In genomic region chr14:59507063-59507751, GRCh38 we compare ENCODE assay signal across 8 cellular contexts. TPM values are rescaled to one million over a fixed set of nuclear protein-coding genes. Genes with fewer than 3 reads are reported as not detected.
DNase-seq lines count a peak whose midpoint lies in the region; ATAC-seq, FAIRE-seq and TF ChIP-seq lines count a peak whose summit lies in the region.

No MANE protein-coding gene starts in this region.

- peaks cover 0 to 3% (median 0%) of the 10 kb centered on the region in 3 donors for H3K4me1 Mint-ChIP-seq in naive B cell

- H3K27ac Mint-ChIP-seq in naive B cell, result peak overlapping the region in 1 of 6 donors; percentile 43

- dilution Hi-C loops in endothelial cell of umbilical vein (cut with MboI; ENCODE audit: extremely low pct_ligation_motif_present, low sequenced_read_pairs), result no loop called here

- H3K27ac ChIP-seq in C4-2B, result no peak overlapping the region
- H3K27ac ChIP-seq in WERI-Rb-1, result no peak overlapping the region
- no peak overlapping the region for H3K27ac ChIP-seq in endothelial cell of umbilical vein (ENCODE audit: insufficient read depth, low read depth, low read length)
- H3K27ac ChIP-seq in tibial nerve, result no peak overlapping the region

- H3K27me3 ChIP-seq in WERI-Rb-1 (ENCODE audit: insufficient read depth, low read depth, severe bottlenecking) (no peaks in the 10 kb centered on the region), endothelial cell of umbilical vein (ENCODE audit: control insufficient read depth in 2 of 2, insufficient read depth in 2 of 2, low read length in 2 of 2) (peaks cover 0 to 7% of the 10 kb centered on the region in 2 experiments), tibial nerve (peaks cover 0 to 3% of the 10 kb centered on the region in 2 donors)

- H2AFZ ChIP-seq in endothelial cell of umbilical vein (ENCODE audit: low read depth, low read length), result no peak overlapping the region

- H3K4me3 Mint-ChIP-seq in naive B cell, result peak overlapping the region in 1 of 8 donors; percentile 61

- peaks cover 4% of the 10 kb centered on the region; the same call in 1 of the 2 replicates for H3K36me3 ChIP-seq in WERI-Rb-1
- H3K36me3 ChIP-seq in endothelial cell of umbilical vein (ENCODE audit: control insufficient read depth in 2 of 2, extremely low read depth in 1 of 2, insufficient read depth in 2 of 2, low read length in 2 of 2), result peaks cover 0 to 2% of the 10 kb centered on the region in 2 experiments
- peaks cover 0 to 5% (median 0%) of the 10 kb centered on the region in 3 donors for H3K36me3 ChIP-seq in tibial nerve

- H3K9me3 ChIP-seq in WERI-Rb-1 (ENCODE audit: severe bottlenecking) (no peaks in the 10 kb centered on the region), endothelial cell of umbilical vein (replicated peaks; ENCODE audit: control insufficient read depth, insufficient read depth, low read length) (no peaks in the 10 kb centered on the region), tibial nerve (no peaks in the 10 kb centered on the region)

- peaks cover 0 to 6% of the 10 kb centered on the region in 2 donors for H3K36me3 Mint-ChIP-seq in naive B cell

- TF ChIP-seq POLR2A in endothelial cell of umbilical vein (IDR thresholded peaks at IDR 0.05; ENCODE audit: low read depth, low read length), result no peak
- no peak for TF ChIP-seq POLR2A in tibial nerve (IDR thresholded peaks at IDR 0.05)

- H3K4me2 ChIP-seq in endothelial cell of umbilical vein (ENCODE audit: insufficient read depth, low read length), result no peak overlapping the region

- DNase-seq in NCI-H2196 treated with DMSO at 0.1 percent for 48 hours (lab: John Stamatoyannopoulos, UW; ENCODE audit: unreplicated experiment) (peak; percentile 31), WERI-Rb-1 (peak; percentile 87), endothelial cell of umbilical vein (ENCODE audit: low read depth, low spot score) (peak; percentile 47), naive B cell (peak; percentile 23), tibial nerve (ENCODE audit: low spot score in 2 of 2) (peak in 1 of 2 donors; percentile 64)

- POLR2A ChIA-PET in endothelial cell of umbilical vein (lab: Charles Lee), result no interaction called here

- H3K9me3 Mint-ChIP-seq in naive B cell, result no peaks in the 10 kb centered on the region

- TF ChIP-seq CTCF in C4-2B (conservative IDR thresholded peaks at IDR 0.05) (peak; percentile 98), WERI-Rb-1 (IDR thresholded peaks at IDR 0.05; ENCODE audit: low read depth, low read length) (peak; percentile 97), endothelial cell of umbilical vein (IDR thresholded peaks at IDR 0.05; ENCODE audit: extremely low read depth in 1 of 2, insufficient read depth in 1 of 2, low read depth in 1 of 2, low read length in 2 of 2) (peak; percentile 75 to 83), tibial nerve (IDR thresholded peaks at IDR 0.05) (peak; percentile 39 to 61 (median 47))

- intact Hi-C loops in endothelial cell of umbilical vein (cut with micrococcal nuclease), result loop anchor here (1.0 to 10.0 kb wide), 3 partner anchors 69 to 658 kb away; partner anchors contain the start of genes CCDC175 and DHRS7

- CTCF ChIA-PET in endothelial cell of umbilical vein (lab: Charles Lee), result interaction anchor here (0.8 to 2.4 kb wide), 22 partner anchors 10 to 676 kb away, joined by 3 to 45 read pairs (median 5); partner anchors contain the start of genes CCDC175, JKAMP and L3HYPDH

- no peaks in the 10 kb centered on the region for H3K9me1 ChIP-seq in endothelial cell of umbilical vein (replicated peaks; ENCODE audit: control insufficient read depth, extremely low read depth, insufficient read depth, low read length)

- ATAC-seq in GM18868 (IDR thresholded peaks at IDR 0.05; ENCODE audit: unreplicated experiment) (peak; percentile 83), HG03135 (IDR thresholded peaks at IDR 0.05; ENCODE audit: unreplicated experiment) (peak; percentile 64), naive B cell (ENCODE audit: low read depth in 2 of 2) (peak; percentile 46 to 73)

- peak; percentile 58 for FAIRE-seq in endothelial cell of umbilical vein (lab: Jason Lieb, UNC)

- no peak overlapping the region for H3K9ac ChIP-seq in endothelial cell of umbilical vein (replicated peaks; ENCODE audit: extremely low read depth, insufficient read depth, low read length)

- H4K20me1 ChIP-seq in endothelial cell of umbilical vein (replicated peaks; ENCODE audit: control insufficient read depth, extremely low read depth, insufficient read depth, low read length), result no peaks in the 10 kb centered on the region

- no TSS peak for BruUV-seq in endothelial cell of umbilical vein (replicated peaks; lab: Mats Ljungman, UMichigan)

- H3K4me3 ChIP-seq in WERI-Rb-1 (ENCODE audit: low read depth, low read length) (no peak overlapping the region), endothelial cell of umbilical vein (replicated peaks in 1 of 3; ENCODE audit: insufficient read depth in 1 of 3, low read depth in 1 of 3, low read length in 3 of 3) (no peak overlapping the region), tibial nerve (no peak overlapping the region)

- no peaks in the 10 kb centered on the region for H3K79me2 ChIP-seq in endothelial cell of umbilical vein (ENCODE audit: control insufficient read depth, insufficient read depth, low read length)

- no peak for TF ChIP-seq EP300 in tibial nerve (IDR thresholded peaks at IDR 0.05)

- peaks cover 0 to 13% (median 0%) of the 10 kb centered on the region in 3 donors for H3K27me3 Mint-ChIP-seq in naive B cell

- no peaks in the 10 kb centered on the region for H3K4me1 ChIP-seq in endothelial cell of umbilical vein (ENCODE audit: control insufficient read depth, extremely low read depth, insufficient read depth, low read length)
- no peaks in the 10 kb centered on the region for H3K4me1 ChIP-seq in tibial nerve

TF ChIP-seq in endothelial cell of umbilical vein, 7 proteins besides CTCF, POLR2A, EP300 and RAD21:
- TF ChIP-seq MAX (IDR thresholded peaks at IDR 0.05; ENCODE audit: insufficient read depth, insufficient read length), result no peak

RNA-seq across cellular contexts. Expression of gene JKAMP, which starts 22.9 kb away (rescaled TPM):
- total RNA-seq in endothelial cell of umbilical vein (30.8 and 39.8 TPM in 2 replicates), tibial nerve (10 to 100 TPM; 38.0 to 78.1 (median 58.3) TPM)
- polyA plus RNA-seq in endothelial cell of umbilical vein (160 and 203 TPM in 2 replicates), naive B cell (ENCODE audit: low read depth in 6 of 6) (10 to 100 TPM; 42.8 to 98.3 (median 55.1) TPM)
- 72.9 TPM in 2 replicates for polyA plus RNA-seq in endothelial cell of umbilical vein (2011; cell fraction: cytosol; rRNA removed)
- 83.2 and 96.9 TPM in 2 replicates for polyA plus RNA-seq in endothelial cell of umbilical vein (2011; cell fraction: nucleus; rRNA removed)
- 44.5 and 55.3 TPM in 2 replicates for polyA plus RNA-seq in endothelial cell of umbilical vein (2012)
- 148 and 155 TPM in 2 replicates for polyA minus RNA-seq in endothelial cell of umbilical vein
- 22.0 TPM for polyA minus RNA-seq in endothelial cell of umbilical vein (2011; cell fraction: cytosol; rRNA and poly(A)+ RNA removed)
- 37.7 and 53.0 TPM in 2 replicates for polyA minus RNA-seq in endothelial cell of umbilical vein (2011; cell fraction: nucleus; rRNA and poly(A)+ RNA removed)

RNA-seq across cellular contexts. Expression of gene L3HYPDH, which starts 23.0 kb away (rescaled TPM):
- 30.2 and 31.0 TPM in 2 replicates for total RNA-seq in endothelial cell of umbilical vein
- 26.2 and 27.3 TPM in 2 replicates for polyA plus RNA-seq in endothelial cell of umbilical vein
- polyA plus RNA-seq in endothelial cell of umbilical vein (2011; cell fraction: cytosol; rRNA removed), result 15.6 and 19.0 TPM in 2 replicates
- 95.0 and 140 TPM in 2 replicates for polyA plus RNA-seq in endothelial cell of umbilical vein (2011; cell fraction: nucleus; rRNA removed)
- polyA plus RNA-seq in endothelial cell of umbilical vein (2012), result 24.8 and 27.0 TPM in 2 replicates
- polyA minus RNA-seq in endothelial cell of umbilical vein, result 18.5 and 21.9 TPM in 2 replicates
- 19.9 TPM for polyA minus RNA-seq in endothelial cell of umbilical vein (2011; cell fraction: cytosol; rRNA and poly(A)+ RNA removed)
- 57.3 and 59.8 TPM in 2 replicates for polyA minus RNA-seq in endothelial cell of umbilical vein (2011; cell fraction: nucleus; rRNA and poly(A)+ RNA removed)
- 10 to 100 TPM in 2 of 6 donors, 1 to 10 TPM in 3, not detected in 1; 3.2 to 10.7 (median 5.4) TPM for polyA plus RNA-seq in naive B cell (ENCODE audit: low read depth in 6 of 6)
- 10 to 100 TPM; 69.9 to 85.5 (median 76.6) TPM for total RNA-seq in tibial nerve

RNA-seq across cellular contexts. Expression of gene GPR135, which starts 42.0 kb away (rescaled TPM):
- total RNA-seq in endothelial cell of umbilical vein (3.4 and 3.7 TPM in 2 replicates), tibial nerve (10 to 100 TPM in 3 of 4 donors, 1 to 10 TPM in 1; 5.9 to 17.7 (median 11.3) TPM)
- polyA plus RNA-seq in endothelial cell of umbilical vein (0.80 and 0.97 TPM in 2 replicates), naive B cell (ENCODE audit: low read depth in 6 of 6) (under 1 TPM in 5 of 6 donors, not detected in 1; 0.41 to 0.96 (median 0.52) TPM)
- polyA plus RNA-seq in endothelial cell of umbilical vein (2011; cell fraction: cytosol; rRNA removed), result 0.18 and 0.32 TPM in 2 replicates
- 4.3 and 5.7 TPM in 2 replicates for polyA plus RNA-seq in endothelial cell of umbilical vein (2011; cell fraction: nucleus; rRNA removed)
- polyA plus RNA-seq in endothelial cell of umbilical vein (2012), result 0.52 and 0.80 TPM in 2 replicates
- polyA minus RNA-seq in endothelial cell of umbilical vein, result 1.4 and 1.7 TPM in 2 replicates
- polyA minus RNA-seq in endothelial cell of umbilical vein (2011; cell fraction: cytosol; rRNA and poly(A)+ RNA removed), result 1.1 TPM
- 7.6 and 8.3 TPM in 2 replicates for polyA minus RNA-seq in endothelial cell of umbilical vein (2011; cell fraction: nucleus; rRNA and poly(A)+ RNA removed)

Comparison
In these comparisons a context has a peak if more than half of its experiments do, and no peak if none do; other contexts are left out.
1. CTCF ChIP-seq: peak in every context shown above with its lines; median percentile 98 in C4-2B; 97 in WERI-Rb-1; 79 in endothelial cell of umbilical vein; 47 in tibial nerve.